1 cellular context compared by ENCODE assay signal in genomic region chr12:89390802-89391673, GRCh38.
A peak's percentile ranks its signal among the peaks of the same experiment; 100 is the strongest.
TF ChIP-seq lines count a peak whose summit lies in the region.

No MANE protein-coding gene starts in this region.

TF ChIP-seq in HepG2, 621 proteins besides CTCF, POLR2A, EP300 and RAD21 (continued from another document and continues in another):
- TF ChIP-seq THAP9 (CRISPR knock-in tag; IDR thresholded peaks at IDR 0.05; ENCODE audit: borderline replicate concordance) (no peak), ZFP41 (CRISPR knock-in tag; IDR thresholded peaks at IDR 0.05; ENCODE audit: borderline replicate concordance) (peak; percentile 51; the same call in 1 of the 2 replicates), ESRRA (CRISPR knock-in tag; IDR thresholded peaks at IDR 0.05; ENCODE audit: low read depth) (no peak), HMG20B (CRISPR knock-in tag; conservative IDR thresholded peaks at IDR 0.05) (peak; percentile 82), HOXA5 (CRISPR knock-in tag; IDR thresholded peaks at IDR 0.05) (peak; percentile 86), KLF16 (CRISPR knock-in tag; IDR thresholded peaks at IDR 0.05) (peak in 1 of 2 experiments; percentile 70; a peak in 2 of 4 replicates), NR1H2 (CRISPR knock-in tag; IDR thresholded peaks at IDR 0.05; ENCODE audit: borderline replicate concordance, low read depth) (no peak), KDM6A (CRISPR knock-in tag; IDR thresholded peaks at IDR 0.05; ENCODE audit: low read depth) (peak; percentile 77), ZBTB49 (CRISPR knock-in tag; IDR thresholded peaks at IDR 0.05; ENCODE audit: borderline replicate concordance) (no peak), NFIB (CRISPR knock-in tag; IDR thresholded peaks at IDR 0.05; ENCODE audit: borderline replicate concordance) (no peak), CSRNP1 (CRISPR knock-in tag; IDR thresholded peaks at IDR 0.05) (no peak; the same call in 1 of the 2 replicates), SP1 (IDR thresholded peaks at IDR 0.05) (no peak), SP1 (CRISPR knock-in tag; IDR thresholded peaks at IDR 0.05) (peak; percentile 20; the same call in 1 of the 2 replicates), ZSCAN22 (CRISPR knock-in tag; IDR thresholded peaks at IDR 0.05) (no peak), LCORL (IDR thresholded peaks at IDR 0.05) (no peak), LCORL (CRISPR knock-in tag; IDR thresholded peaks at IDR 0.05) (peak; percentile 73; the same call in 1 of the 2 replicates), SETDB1 (CRISPR knock-in tag; IDR thresholded peaks at IDR 0.05; ENCODE audit: borderline replicate concordance) (no peak), ZBTB20 (CRISPR knock-in tag; IDR thresholded peaks at IDR 0.05; ENCODE audit: borderline replicate concordance, low read depth) (peak; percentile 81; the same call in 1 of the 2 replicates), PPARG (CRISPR knock-in tag; conservative IDR thresholded peaks at IDR 0.05) (peak; percentile 95), YY1 (IDR thresholded peaks at IDR 0.05; ENCODE audit: insufficient read depth, insufficient replicate concordance, low read depth, low read length) (no peak), HDAC6 (IDR thresholded peaks at IDR 0.05; ENCODE audit: low read depth, low read length) (no peak), ARHGAP35 (CRISPR knock-in tag; IDR thresholded peaks at IDR 0.05; ENCODE audit: borderline replicate concordance) (no peak), ZNF891 (CRISPR knock-in tag; IDR thresholded peaks at IDR 0.05) (no peak), GFI1 (CRISPR knock-in tag; IDR thresholded peaks at IDR 0.05; ENCODE audit: borderline replicate concordance) (peak; percentile 87), CEBPG (CRISPR knock-in tag; IDR thresholded peaks at IDR 0.05) (peak; percentile 74), ZNF549 (CRISPR knock-in tag; IDR thresholded peaks at IDR 0.05) (no peak), ZFP82 (CRISPR knock-in tag; IDR thresholded peaks at IDR 0.05; ENCODE audit: borderline replicate concordance) (no peak), ZNF543 (CRISPR knock-in tag; IDR thresholded peaks at IDR 0.05) (no peak), RCOR2 (CRISPR knock-in tag; IDR thresholded peaks at IDR 0.05) (peak; percentile 84; the same call in 1 of the 2 replicates), LBX2 (CRISPR knock-in tag; IDR thresholded peaks at IDR 0.05; ENCODE audit: borderline replicate concordance) (no peak), CBX1 (IDR thresholded peaks at IDR 0.05; ENCODE audit: low read depth) (no peak), ZNF547 (CRISPR knock-in tag; IDR thresholded peaks at IDR 0.05) (no peak)
- TF ChIP-seq, protein P1, sequence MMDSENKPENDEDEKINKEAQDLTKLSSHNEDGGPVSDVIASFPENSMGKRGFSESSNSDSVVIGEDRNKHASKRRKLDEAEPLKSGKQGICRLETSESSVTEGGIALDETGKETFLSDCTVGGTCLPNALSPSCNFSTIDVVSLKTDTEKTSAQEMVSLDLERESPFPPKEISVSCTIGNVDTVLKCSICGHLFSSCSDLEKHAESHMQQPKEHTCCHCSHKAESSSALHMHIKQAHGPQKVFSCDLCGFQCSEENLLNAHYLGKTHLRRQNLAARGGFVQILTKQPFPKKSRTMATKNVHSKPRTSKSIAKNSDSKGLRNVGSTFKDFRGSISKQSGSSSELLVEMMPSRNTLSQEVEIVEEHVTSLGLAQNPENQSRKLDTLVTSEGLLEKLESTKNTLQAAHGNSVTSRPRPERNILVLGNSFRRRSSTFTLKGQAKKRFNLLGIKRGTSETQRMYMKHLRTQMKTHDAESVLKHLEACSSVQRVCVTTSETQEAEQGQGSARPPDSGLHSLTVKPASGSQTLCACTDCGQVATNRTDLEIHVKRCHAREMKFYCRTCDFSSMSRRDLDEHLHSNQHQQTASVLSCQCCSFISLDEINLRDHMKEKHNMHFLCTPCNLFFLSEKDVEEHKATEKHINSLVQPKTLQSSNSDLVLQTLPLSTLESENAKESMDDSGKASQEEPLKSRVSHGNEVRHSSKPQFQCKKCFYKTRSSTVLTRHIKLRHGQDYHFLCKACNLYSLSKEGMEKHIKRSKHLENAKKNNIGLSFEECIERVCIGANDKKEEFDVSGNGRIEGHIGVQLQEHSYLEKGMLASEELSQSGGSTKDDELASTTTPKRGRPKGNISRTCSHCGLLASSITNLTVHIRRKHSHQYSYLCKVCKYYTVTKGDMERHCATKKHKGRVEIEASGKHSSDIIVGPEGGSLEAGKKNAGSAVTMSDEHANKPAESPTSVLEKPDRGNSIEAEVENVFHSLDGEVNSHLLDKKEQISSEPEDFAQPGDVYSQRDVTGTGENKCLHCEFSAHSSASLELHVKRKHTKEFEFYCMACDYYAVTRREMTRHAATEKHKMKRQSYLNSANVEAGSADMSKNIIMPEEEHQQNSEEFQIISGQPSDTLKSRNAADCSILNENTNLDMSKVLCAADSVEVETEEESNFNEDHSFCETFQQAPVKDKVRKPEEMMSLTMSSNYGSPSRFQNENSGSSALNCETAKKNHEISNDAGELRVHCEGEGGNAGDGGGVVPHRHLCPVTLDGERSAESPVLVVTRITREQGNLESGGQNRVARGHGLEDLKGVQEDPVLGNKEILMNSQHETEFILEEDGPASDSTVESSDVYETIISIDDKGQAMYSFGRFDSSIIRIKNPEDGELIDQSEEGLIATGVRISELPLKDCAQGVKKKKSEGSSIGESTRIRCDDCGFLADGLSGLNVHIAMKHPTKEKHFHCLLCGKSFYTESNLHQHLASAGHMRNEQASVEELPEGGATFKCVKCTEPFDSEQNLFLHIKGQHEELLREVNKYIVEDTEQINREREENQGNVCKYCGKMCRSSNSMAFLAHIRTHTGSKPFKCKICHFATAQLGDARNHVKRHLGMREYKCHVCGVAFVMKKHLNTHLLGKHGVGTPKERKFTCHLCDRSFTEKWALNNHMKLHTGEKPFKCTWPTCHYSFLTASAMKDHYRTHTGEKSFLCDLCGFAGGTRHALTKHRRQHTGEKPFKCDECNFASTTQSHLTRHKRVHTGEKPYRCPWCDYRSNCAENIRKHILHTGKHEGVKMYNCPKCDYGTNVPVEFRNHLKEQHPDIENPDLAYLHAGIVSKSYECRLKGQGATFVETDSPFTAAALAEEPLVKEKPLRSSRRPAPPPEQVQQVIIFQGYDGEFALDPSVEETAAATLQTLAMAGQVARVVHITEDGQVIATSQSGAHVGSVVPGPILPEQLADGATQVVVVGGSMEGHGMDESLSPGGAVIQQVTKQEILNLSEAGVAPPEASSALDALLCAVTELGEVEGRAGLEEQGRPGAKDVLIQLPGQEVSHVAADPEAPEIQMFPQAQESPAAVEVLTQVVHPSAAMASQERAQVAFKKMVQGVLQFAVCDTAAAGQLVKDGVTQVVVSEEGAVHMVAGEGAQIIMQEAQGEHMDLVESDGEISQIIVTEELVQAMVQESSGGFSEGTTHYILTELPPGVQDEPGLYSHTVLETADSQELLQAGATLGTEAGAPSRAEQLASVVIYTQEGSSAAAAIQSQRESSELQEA (CRISPR knock-in tag; IDR thresholded peaks at IDR 0.05; ENCODE audit: not compliant biosample characterization): no peak
- TF ChIP-seq, protein P2, sequence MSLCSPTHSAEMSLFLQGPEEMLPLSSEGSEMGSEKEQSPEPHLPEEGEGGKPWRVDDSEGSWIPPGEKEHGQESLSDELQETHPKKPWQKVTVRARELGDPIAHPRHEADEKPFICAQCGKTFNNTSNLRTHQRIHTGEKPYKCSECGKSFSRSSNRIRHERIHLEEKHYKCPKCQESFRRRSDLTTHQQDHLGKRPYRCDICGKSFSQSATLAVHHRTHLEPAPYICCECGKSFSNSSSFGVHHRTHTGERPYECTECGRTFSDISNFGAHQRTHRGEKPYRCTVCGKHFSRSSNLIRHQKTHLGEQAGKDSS (CRISPR knock-in tag; IDR thresholded peaks at IDR 0.05; ENCODE audit: borderline replicate concordance, low read depth): no peak
- TF ChIP-seq, protein P3, sequence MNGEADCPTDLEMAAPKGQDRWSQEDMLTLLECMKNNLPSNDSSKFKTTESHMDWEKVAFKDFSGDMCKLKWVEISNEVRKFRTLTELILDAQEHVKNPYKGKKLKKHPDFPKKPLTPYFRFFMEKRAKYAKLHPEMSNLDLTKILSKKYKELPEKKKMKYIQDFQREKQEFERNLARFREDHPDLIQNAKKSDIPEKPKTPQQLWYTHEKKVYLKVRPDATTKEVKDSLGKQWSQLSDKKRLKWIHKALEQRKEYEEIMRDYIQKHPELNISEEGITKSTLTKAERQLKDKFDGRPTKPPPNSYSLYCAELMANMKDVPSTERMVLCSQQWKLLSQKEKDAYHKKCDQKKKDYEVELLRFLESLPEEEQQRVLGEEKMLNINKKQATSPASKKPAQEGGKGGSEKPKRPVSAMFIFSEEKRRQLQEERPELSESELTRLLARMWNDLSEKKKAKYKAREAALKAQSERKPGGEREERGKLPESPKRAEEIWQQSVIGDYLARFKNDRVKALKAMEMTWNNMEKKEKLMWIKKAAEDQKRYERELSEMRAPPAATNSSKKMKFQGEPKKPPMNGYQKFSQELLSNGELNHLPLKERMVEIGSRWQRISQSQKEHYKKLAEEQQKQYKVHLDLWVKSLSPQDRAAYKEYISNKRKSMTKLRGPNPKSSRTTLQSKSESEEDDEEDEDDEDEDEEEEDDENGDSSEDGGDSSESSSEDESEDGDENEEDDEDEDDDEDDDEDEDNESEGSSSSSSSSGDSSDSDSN (CRISPR knock-in tag; IDR thresholded peaks at IDR 0.05): 0 out of 2 replicates have a peak, but pooled peaks have one; percentile 39
- TF ChIP-seq, protein P4, sequence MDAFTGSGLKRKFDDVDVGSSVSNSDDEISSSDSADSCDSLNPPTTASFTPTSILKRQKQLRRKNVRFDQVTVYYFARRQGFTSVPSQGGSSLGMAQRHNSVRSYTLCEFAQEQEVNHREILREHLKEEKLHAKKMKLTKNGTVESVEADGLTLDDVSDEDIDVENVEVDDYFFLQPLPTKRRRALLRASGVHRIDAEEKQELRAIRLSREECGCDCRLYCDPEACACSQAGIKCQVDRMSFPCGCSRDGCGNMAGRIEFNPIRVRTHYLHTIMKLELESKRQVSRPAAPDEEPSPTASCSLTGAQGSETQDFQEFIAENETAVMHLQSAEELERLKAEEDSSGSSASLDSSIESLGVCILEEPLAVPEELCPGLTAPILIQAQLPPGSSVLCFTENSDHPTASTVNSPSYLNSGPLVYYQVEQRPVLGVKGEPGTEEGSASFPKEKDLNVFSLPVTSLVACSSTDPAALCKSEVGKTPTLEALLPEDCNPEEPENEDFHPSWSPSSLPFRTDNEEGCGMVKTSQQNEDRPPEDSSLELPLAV (CRISPR knock-in tag; conservative IDR thresholded peaks at IDR 0.05; ENCODE audit: low read depth): no peak
- TF ChIP-seq, protein P5, sequence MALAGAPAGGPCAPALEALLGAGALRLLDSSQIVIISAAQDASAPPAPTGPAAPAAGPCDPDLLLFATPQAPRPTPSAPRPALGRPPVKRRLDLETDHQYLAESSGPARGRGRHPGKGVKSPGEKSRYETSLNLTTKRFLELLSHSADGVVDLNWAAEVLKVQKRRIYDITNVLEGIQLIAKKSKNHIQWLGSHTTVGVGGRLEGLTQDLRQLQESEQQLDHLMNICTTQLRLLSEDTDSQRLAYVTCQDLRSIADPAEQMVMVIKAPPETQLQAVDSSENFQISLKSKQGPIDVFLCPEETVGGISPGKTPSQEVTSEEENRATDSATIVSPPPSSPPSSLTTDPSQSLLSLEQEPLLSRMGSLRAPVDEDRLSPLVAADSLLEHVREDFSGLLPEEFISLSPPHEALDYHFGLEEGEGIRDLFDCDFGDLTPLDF (CRISPR knock-in tag; IDR thresholded peaks at IDR 0.05): no peak
